In genomic region chr10:3090914-3091313, GRCh38 we compare ENCODE assay signal across 9 cellular contexts. TPM values are rescaled to one million over a fixed set of nuclear protein-coding genes. Genes with fewer than 3 reads are reported as not detected.
DNase-seq lines count a peak whose midpoint lies in the region; ATAC-seq and TF ChIP-seq lines count a peak whose summit lies in the region.
"Had no signal": no experiment of that assay in that cellular context is flagged by ENCODE, and none has a peak within 500 bp of the region (broad histone marks: within the 10 kb centered on the region; RNA-seq: fewer than 3 reads in every experiment).

No MANE protein-coding gene starts in this region.

- H2AFZ ChIP-seq in HCT116 (ENCODE audit: low read depth, low read length, poor library complexity, severe bottlenecking), result no peak overlapping the region

- peak; percentile 73 for DNase-seq in HCT116 (ENCODE audit: low read depth, low spot score)
- no peak for DNase-seq in activated CD4-positive, alpha-beta memory T cell treated with anti-CD3 and anti-CD28 coated beads, Interleukin-2, amount 10 ng/mL, durations not matched to agents 7 days and 5 days
- peak; percentile 83 for DNase-seq in fibroblast of pulmonary artery (ENCODE audit: low read depth)
- DNase-seq in putamen (ENCODE audit: low spot score), result peak; percentile 48
- no peak for DNase-seq in NCI-H1105 treated with DMSO at 0.1 percent for 48 hours (lab: John Stamatoyannopoulos, UW)
- no peak for DNase-seq in HPDE6-E6E7 (ENCODE audit: extremely low spot score)
- DNase-seq: gastrocnemius medialis had no signal

- ATAC-seq in HCT116 (peak; percentile 70), HG03175 (IDR thresholded peaks at IDR 0.05; ENCODE audit: unreplicated experiment) (no peak), HG03442 (IDR thresholded peaks at IDR 0.05; ENCODE audit: unreplicated experiment) (no peak)

- peak overlapping the region; percentile 93 for H3K27ac ChIP-seq in HCT116 (ENCODE audit: low read depth, low read length)
- H3K27ac ChIP-seq: gastrocnemius medialis had no signal

- H3K9me2 ChIP-seq in HCT116 (ENCODE audit: insufficient read depth), result no peaks in the 10 kb centered on the region

- no peaks in the 10 kb centered on the region for H3K27me3 Mint-ChIP-seq in activated CD4-positive, alpha-beta memory T cell treated with anti-CD3 and anti-CD28 coated beads, Interleukin-2, amount 10 ng/mL, durations not matched to agents 7 days and 5 days

- intact Hi-C loops in HCT116 (cut with micrococcal nuclease), result loop anchor here (1.0 to 10.0 kb wide), 3 partner anchors 20 to 674 kb away; partner anchors contain the start of gene PITRM1

- 0 out of 2 replicates have a peak, but pooled peaks have one; percentile 15 for TF ChIP-seq RAD21 in HCT116 (IDR thresholded peaks at IDR 0.05; ENCODE audit: low read depth)

- H3K4me3 ChIP-seq in HCT116 (replicated peaks in 1 of 2; ENCODE audit: low read depth in 1 of 2, low read length in 2 of 2), result peak overlapping the region; percentile 8 to 37
- H3K4me3 ChIP-seq in fibroblast of pulmonary artery (replicated peaks; ENCODE audit: low read depth, low read length), result no peak overlapping the region
- H3K4me3 ChIP-seq: gastrocnemius medialis had no signal

- peaks cover 76% of the 10 kb centered on the region for H3K4me1 Mint-ChIP-seq in activated CD4-positive, alpha-beta memory T cell treated with anti-CD3 and anti-CD28 coated beads, Interleukin-2, amount 10 ng/mL, durations not matched to agents 7 days and 5 days

- no TSS peak for BruUV-seq in HCT116 (replicated peaks; lab: Mats Ljungman, UMichigan)

- peaks cover 0 to 10% of the 10 kb centered on the region in 2 experiments; a peak in 2 of 4 replicates for H3K36me3 ChIP-seq in HCT116 (ENCODE audit: control insufficient read depth in 1 of 2, insufficient read depth in 2 of 2, low read length in 2 of 2)
- H3K36me3 ChIP-seq: gastrocnemius medialis had no signal

- no peaks in the 10 kb centered on the region for H3K9me3 ChIP-seq in HCT116 (ENCODE audit: control insufficient read depth in 1 of 2, insufficient read depth in 1 of 2, low read depth in 1 of 2, low read length in 2 of 2)
- H3K9me3 ChIP-seq: gastrocnemius medialis had no signal

- RAD21 ChIA-PET in HCT116 (lab: Charles Lee; ENCODE audit: low non-redundant PET in 1 of 2, low total read pairs in 2 of 2, uncharacterized antibody in 2 of 2, unreplicated experiment in 2 of 2), result interaction anchor here (1.2 kb wide), 2 partner anchors 10 to 20 kb away, joined by 3 read pairs; no protein-coding TSS in a partner anchor

- H3K9me3 Mint-ChIP-seq in activated CD4-positive, alpha-beta memory T cell treated with anti-CD3 and anti-CD28 coated beads, Interleukin-2, amount 10 ng/mL, durations not matched to agents 7 days and 5 days, result no peaks in the 10 kb centered on the region

- no peaks in the 10 kb centered on the region for H3K27me3 ChIP-seq in HCT116 (ENCODE audit: insufficient read depth, low read length)
- H3K27me3 ChIP-seq: gastrocnemius medialis had no signal

- POLR2A ChIA-PET in HCT116 (lab: Charles Lee), result interaction anchor here (0.8 to 1.4 kb wide), 4 partner anchors 14 to 21 kb away, joined by 3 to 4 read pairs (median 3); no protein-coding TSS in a partner anchor
- POLR2A ChIA-PET in activated CD4-positive, alpha-beta memory T cell treated with anti-CD3 and anti-CD28 coated beads, Interleukin-2, amount 10 ng/mL, durations not matched to agents 7 days and 5 days (lab: Charles Lee), result interaction anchor here (0.8 to 4.0 kb wide), 8 partner anchors 10 to 1981 kb away, joined by 3 to 51 read pairs (median 5); partner anchors contain the start of genes PFKP and PITRM1

- H3K79me2 ChIP-seq in HCT116 (ENCODE audit: insufficient read depth, low read length), result peaks cover 87% of the 10 kb centered on the region

- H3K4me2 ChIP-seq in HCT116 (ENCODE audit: low read length), result peak overlapping the region; percentile 70

- no peak for TF ChIP-seq POLR2A in HCT116 (IDR thresholded peaks at IDR 0.05; ENCODE audit: borderline replicate concordance, extremely low read depth, insufficient read depth, insufficient read length)

- H3K27ac Mint-ChIP-seq in activated CD4-positive, alpha-beta memory T cell treated with anti-CD3 and anti-CD28 coated beads, Interleukin-2, amount 10 ng/mL, durations not matched to agents 7 days and 5 days, result peak overlapping the region; percentile 89

- peaks cover 61% of the 10 kb centered on the region for H3K36me3 Mint-ChIP-seq in activated CD4-positive, alpha-beta memory T cell treated with anti-CD3 and anti-CD28 coated beads, Interleukin-2, amount 10 ng/mL, durations not matched to agents 7 days and 5 days (ENCODE audit: low read depth)

- TF ChIP-seq CTCF in HCT116 (IDR thresholded peaks at IDR 0.05 in 2 of 3, conservative IDR thresholded peaks at IDR 0.05 in 1 of 3; ENCODE audit: borderline replicate concordance in 1 of 3, insufficient read depth in 1 of 3, low read depth in 2 of 3, low read length in 2 of 3), result no peak
- no peak for TF ChIP-seq CTCF in fibroblast of pulmonary artery (IDR thresholded peaks at IDR 0.05; ENCODE audit: low read length, missing control alignments)

- H3K4me1 ChIP-seq in HCT116 (ENCODE audit: control insufficient read depth in 1 of 2, insufficient read depth in 2 of 2, low read length in 2 of 2), result peaks cover 71 to 97% of the 10 kb centered on the region in 2 experiments

- H3K4me3 Mint-ChIP-seq in activated CD4-positive, alpha-beta memory T cell treated with anti-CD3 and anti-CD28 coated beads, Interleukin-2, amount 10 ng/mL, durations not matched to agents 7 days and 5 days, result no peak overlapping the region

- peak overlapping the region; percentile 56 for H3K9ac ChIP-seq in HCT116 (ENCODE audit: low read length)

- CTCF ChIA-PET in HCT116 (lab: Charles Lee), result interaction anchor here (0.6 to 1.6 kb wide), 2 partner anchors 10 to 22 kb away, joined by 3 to 5 read pairs; no protein-coding TSS in a partner anchor
- CTCF ChIA-PET in activated CD4-positive, alpha-beta memory T cell treated with anti-CD3 and anti-CD28 coated beads, Interleukin-2, amount 10 ng/mL, durations not matched to agents 7 days and 5 days (lab: Charles Lee), result interaction anchor here (1.1 to 2.2 kb wide), 6 partner anchors 10 to 107 kb away, joined by 3 to 6 read pairs (median 4); no protein-coding TSS in a partner anchor

- peaks cover 4% of the 10 kb centered on the region; the same call in 1 of the 2 replicates for H4K20me1 ChIP-seq in HCT116 (ENCODE audit: insufficient read depth)

TF ChIP-seq in HCT116, 20 proteins besides CTCF, POLR2A, EP300 and RAD21 (continues in another document):
- no peak for TF ChIP-seq EGR1 (IDR thresholded peaks at IDR 0.05; ENCODE audit: low read depth)
- TF ChIP-seq FOSL1 (IDR thresholded peaks at IDR 0.05; ENCODE audit: low read depth), result no peak
- no peak for TF ChIP-seq ZBTB33 (IDR thresholded peaks at IDR 0.05; ENCODE audit: extremely low read depth, insufficient replicate concordance, low read length)
- TF ChIP-seq JUND (IDR thresholded peaks at IDR 0.05), result no peak
- peak; percentile 24; the same call in 1 of the 2 replicates for TF ChIP-seq POLR2AphosphoS5 (IDR thresholded peaks at IDR 0.05; ENCODE audit: low read depth, low read length)
- TF ChIP-seq ATF3 (IDR thresholded peaks at IDR 0.05), result no peak
- TF ChIP-seq MAX (IDR thresholded peaks at IDR 0.05), result peak; percentile 22; the same call in 1 of the 2 replicates
- no peak for TF ChIP-seq TCF7L2 (IDR thresholded peaks at IDR 0.05; ENCODE audit: borderline replicate concordance, extremely low read depth, insufficient read depth, insufficient read length)

RNA-seq across cellular contexts. Expression of gene PFKP, which starts 23.6 kb away (rescaled TPM):
- total RNA-seq in HCT116 (2021; ENCODE audit: unreplicated experiment), result 237 TPM
- polyA plus RNA-seq in HCT116 (2012), result 383 and 385 TPM in 2 replicates
- 100 to 1,000 TPM; 214 to 215 TPM for total RNA-seq in activated CD4-positive, alpha-beta memory T cell treated with anti-CD3 and anti-CD28 coated beads, Interleukin-2, amount 10 ng/mL, durations not matched to agents 7 days and 5 days

Comparison
In these comparisons a context has a peak if more than half of its experiments do, and no peak if none do; other contexts are left out.
1. DNase-seq: peak in HCT116 (single experiment), fibroblast of pulmonary artery (single experiment) and putamen (single experiment); none in activated CD4-positive, alpha-beta memory T cell treated with anti-CD3 and anti-CD28 coated beads, Interleukin-2, amount 10 ng/mL, durations not matched to agents 7 days and 5 days (single experiment), NCI-H1105 treated with DMSO at 0.1 percent for 48 hours (single experiment) and HPDE6-E6E7 (single experiment).